8 cellular contexts compared by ENCODE assay signal in the genomic region with DNA sequence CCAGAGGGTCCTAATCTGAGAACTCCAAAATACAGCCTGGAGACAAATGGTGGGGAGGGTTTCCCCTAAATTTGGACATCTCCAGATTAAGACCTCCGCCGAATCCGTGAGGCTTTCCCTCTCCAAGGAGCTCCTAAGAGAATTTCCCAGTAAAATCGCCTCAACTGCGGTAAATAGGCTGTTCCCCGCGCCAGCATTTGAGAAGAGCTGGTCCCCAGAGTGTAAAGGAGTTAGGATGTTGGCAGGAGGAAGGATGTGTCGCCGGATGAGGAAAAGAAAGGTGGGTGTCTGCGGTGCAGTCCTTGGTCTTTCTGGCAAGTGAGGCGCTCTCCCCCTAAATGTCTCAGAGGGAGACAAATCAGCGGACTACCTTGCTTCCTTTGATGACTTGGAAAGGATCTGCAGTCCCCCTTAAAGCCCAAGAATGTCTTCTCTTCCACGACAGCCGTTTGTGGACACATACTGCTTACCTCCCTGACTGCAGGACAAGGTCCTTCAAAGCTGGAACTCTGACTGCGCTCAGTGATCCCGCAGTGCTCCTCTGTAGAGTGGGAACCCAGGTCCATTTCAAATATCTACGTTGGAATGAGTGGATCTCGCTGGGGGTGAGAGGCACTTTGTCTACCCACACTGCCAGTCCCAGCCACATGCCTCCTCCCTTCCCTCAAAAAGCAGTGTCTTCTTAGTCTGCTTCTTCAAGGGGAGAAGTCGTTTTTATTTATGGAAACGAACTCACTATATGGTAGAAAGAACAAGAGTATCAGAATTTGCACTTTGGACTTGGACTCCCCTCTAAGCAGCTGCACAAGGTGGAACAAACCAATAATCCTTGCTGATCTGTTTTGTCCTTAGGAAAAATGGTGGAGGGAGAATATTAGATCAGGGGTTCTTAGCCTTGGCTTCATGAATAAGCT. TPM values are rescaled to one million over a fixed set of nuclear protein-coding genes. Genes with fewer than 3 reads are reported as not detected.
DNase-seq lines count a peak whose midpoint lies in the region; ATAC-seq and TF ChIP-seq lines count a peak whose summit lies in the region.

No MANE protein-coding gene starts in this region.

- H3K36me3 Mint-ChIP-seq in activated T-helper 1 cell treated with anti-CD3 and anti-CD28 coated beads, Interleukin-12 subunit alpha, Interleukin-12 subunit beta, Interleukin-2, Interleukin-4 antibody, amounts not matched to agents 30 ng/mL and 10 ng/mL and 1 ng/mL, durations not matched to agents 14 hours and 24 hours and 36 hours (ENCODE audit: low read depth): no peaks in the 10 kb centered on the region
- H3K36me3 Mint-ChIP-seq in immature natural killer cell: no peaks in the 10 kb centered on the region

- intact Hi-C loops in activated T-helper 1 cell treated with anti-CD3 and anti-CD28 coated beads, Interleukin-12 subunit alpha, Interleukin-12 subunit beta, Interleukin-2, Interleukin-4 antibody, amounts not matched to agents 30 ng/mL and 10 ng/mL and 1 ng/mL, durations not matched to agents 14 hours and 24 hours and 36 hours (cut with micrococcal nuclease): loop anchor here (5.0 kb wide), 2 partner anchors 50 to 105 kb away; a partner anchor contains a TSS
- intact Hi-C loops in stomach (cut with DNase I; ENCODE audit: low total_unique reads): loop anchor here (10.0 kb wide), 1 partner anchor 83 kb away; no protein-coding TSS in a partner anchor

- H3K36me3 ChIP-seq in stomach: no peaks in the 10 kb centered on the region

- H3K27ac Mint-ChIP-seq in activated T-helper 1 cell treated with anti-CD3 and anti-CD28 coated beads, Interleukin-12 subunit alpha, Interleukin-12 subunit beta, Interleukin-2, Interleukin-4 antibody, amounts not matched to agents 30 ng/mL and 10 ng/mL and 1 ng/mL, durations not matched to agents 14 hours and 24 hours and 36 hours: no peak overlapping the region
- H3K27ac Mint-ChIP-seq in immature natural killer cell: peak overlapping the region; percentile 9 to 81 (median 68)

- 20 to 31% (median 28%) methylated on average over 20 of the region's 20 CpGs for WGBS in stomach, 5 donors

- ATAC-seq in HG03571 (IDR thresholded peaks at IDR 0.05; ENCODE audit: unreplicated experiment): no peak

- H3K27ac ChIP-seq in stomach: peak overlapping the region in 4 of 5 donors; percentile 72 to 92 (median 84)

- DNase-seq in NCI-H2227 (lab: John Stamatoyannopoulos, UW; ENCODE audit: unreplicated experiment) (peak; percentile 30), NCI-H2227 treated with DMSO at 0.1 percent for 48 hours (lab: John Stamatoyannopoulos, UW) (no peak), immature natural killer cell (peak; percentile 3 to 15 (median 12)), stomach (no peak), A172 (ENCODE audit: low spot score) (no peak), HuH-7 (ENCODE audit: low spot score) (no peak)
- DNase-seq in activated T-helper 1 cell treated with anti-CD3 and anti-CD28 coated beads, Interleukin-12 subunit alpha, Interleukin-12 subunit beta, Interleukin-2, Interleukin-4 antibody, amounts not matched to agents 30 ng/mL and 10 ng/mL and 1 ng/mL, durations not matched to agents 14 hours and 24 hours and 36 hours (ENCODE audit: low spot score): no peak

- no peak for TF ChIP-seq EP300 in stomach (IDR thresholded peaks at IDR 0.05)

- H3K27me3 ChIP-seq in stomach: peaks cover 0 to 30% (median 0%) of the 10 kb centered on the region in 3 donors

- H3K4me1 ChIP-seq in stomach: peaks cover 13 to 42% (median 36%) of the 10 kb centered on the region in 4 donors

- peaks cover 41% of the 10 kb centered on the region for H3K27me3 Mint-ChIP-seq in activated T-helper 1 cell treated with anti-CD3 and anti-CD28 coated beads, Interleukin-12 subunit alpha, Interleukin-12 subunit beta, Interleukin-2, Interleukin-4 antibody, amounts not matched to agents 30 ng/mL and 10 ng/mL and 1 ng/mL, durations not matched to agents 14 hours and 24 hours and 36 hours (ENCODE audit: insufficient read depth)
- peaks cover 5 to 11% (median 8%) of the 10 kb centered on the region in 3 donors for H3K27me3 Mint-ChIP-seq in immature natural killer cell (ENCODE audit: low read depth in 3 of 3)

- H3K4me1 Mint-ChIP-seq in activated T-helper 1 cell treated with anti-CD3 and anti-CD28 coated beads, Interleukin-12 subunit alpha, Interleukin-12 subunit beta, Interleukin-2, Interleukin-4 antibody, amounts not matched to agents 30 ng/mL and 10 ng/mL and 1 ng/mL, durations not matched to agents 14 hours and 24 hours and 36 hours (ENCODE audit: low read depth): peaks cover 17% of the 10 kb centered on the region
- H3K4me1 Mint-ChIP-seq in immature natural killer cell: peaks cover 24 to 29% of the 10 kb centered on the region in 2 donors

- no peak for TF ChIP-seq CTCF in stomach (IDR thresholded peaks at IDR 0.05)

- no peaks in the 10 kb centered on the region for H3K9me3 Mint-ChIP-seq in activated T-helper 1 cell treated with anti-CD3 and anti-CD28 coated beads, Interleukin-12 subunit alpha, Interleukin-12 subunit beta, Interleukin-2, Interleukin-4 antibody, amounts not matched to agents 30 ng/mL and 10 ng/mL and 1 ng/mL, durations not matched to agents 14 hours and 24 hours and 36 hours
- H3K9me3 Mint-ChIP-seq in immature natural killer cell: no peaks in the 10 kb centered on the region

- no peaks in the 10 kb centered on the region for H3K9me3 ChIP-seq in stomach

- peak overlapping the region; percentile 74 for H3K4me3 Mint-ChIP-seq in activated T-helper 1 cell treated with anti-CD3 and anti-CD28 coated beads, Interleukin-12 subunit alpha, Interleukin-12 subunit beta, Interleukin-2, Interleukin-4 antibody, amounts not matched to agents 30 ng/mL and 10 ng/mL and 1 ng/mL, durations not matched to agents 14 hours and 24 hours and 36 hours
- peak overlapping the region; percentile 77 to 91 (median 81) for H3K4me3 Mint-ChIP-seq in immature natural killer cell

- H3K4me3 ChIP-seq in stomach: peak overlapping the region; percentile 63 to 82 (median 75)

- no peak for TF ChIP-seq POLR2A in stomach (IDR thresholded peaks at IDR 0.05)

RNA-seq across cellular contexts. Expression of a gene that starts 1.0 kb away (rescaled TPM):
- 4.0 and 4.1 TPM in 2 replicates for total RNA-seq in activated T-helper 1 cell treated with anti-CD3 and anti-CD28 coated beads, Interleukin-12 subunit alpha, Interleukin-12 subunit beta, Interleukin-2, Interleukin-4 antibody, amounts not matched to agents 30 ng/mL and 10 ng/mL and 1 ng/mL, durations not matched to agents 14 hours and 24 hours and 36 hours
- polyA plus RNA-seq in immature natural killer cell: 1 to 10 TPM; 1.6 to 3.7 (median 1.9) TPM
- total RNA-seq in stomach: 100 to 1,000 TPM in 1 of 5 donors, 10 to 100 TPM in 4; 32.3 to 134 (median 44.8) TPM
- polyA plus RNA-seq in stomach: 10 to 100 TPM in 2 of 3 donors, 1 to 10 TPM in 1; 9.2 to 21.8 (median 11.5) TPM
- 30.7 and 60.3 TPM in 2 replicates for total RNA-seq in A172 (2014; rRNA removed; shearing (Covaris generic))

Comparison
In these comparisons a context has a peak if more than half of its experiments do, and no peak if none do; other contexts are left out.
1. DNase-seq: peak in NCI-H2227 (single experiment) and immature natural killer cell (3 of 3); none in NCI-H2227 treated with DMSO at 0.1 percent for 48 hours (single experiment), activated T-helper 1 cell treated with anti-CD3 and anti-CD28 coated beads, Interleukin-12 subunit alpha, Interleukin-12 subunit beta, Interleukin-2, Interleukin-4 antibody, amounts not matched to agents 30 ng/mL and 10 ng/mL and 1 ng/mL, durations not matched to agents 14 hours and 24 hours and 36 hours (single experiment), stomach (single experiment), A172 (single experiment) and HuH-7 (single experiment).